In genomic region chr1:16687132-16687800, GRCh38 we compare ENCODE assay signal across 3 cellular contexts. TPM values are rescaled to one million over a fixed set of nuclear protein-coding genes. Genes with fewer than 3 reads are reported as not detected.
"Had no signal": no experiment of that assay in that cellular context is flagged by ENCODE, and none has a peak within 500 bp of the region (broad histone marks: within the 10 kb centered on the region; RNA-seq: fewer than 3 reads in every experiment).

No MANE protein-coding gene starts in this region.

RNA-seq across cellular contexts. Expression of gene RNU1-3, which starts 20.5 kb away (rescaled TPM):
- total RNA-seq: HT1080, M059J had no signal
- polyA plus RNA-seq: IMR-90 had no signal

RNA-seq across cellular contexts. Expression of gene RNU1-4, which starts 53.0 kb away (rescaled TPM):
- total RNA-seq: HT1080, M059J had no signal
- polyA plus RNA-seq: IMR-90 had no signal
